In the genomic region with DNA sequence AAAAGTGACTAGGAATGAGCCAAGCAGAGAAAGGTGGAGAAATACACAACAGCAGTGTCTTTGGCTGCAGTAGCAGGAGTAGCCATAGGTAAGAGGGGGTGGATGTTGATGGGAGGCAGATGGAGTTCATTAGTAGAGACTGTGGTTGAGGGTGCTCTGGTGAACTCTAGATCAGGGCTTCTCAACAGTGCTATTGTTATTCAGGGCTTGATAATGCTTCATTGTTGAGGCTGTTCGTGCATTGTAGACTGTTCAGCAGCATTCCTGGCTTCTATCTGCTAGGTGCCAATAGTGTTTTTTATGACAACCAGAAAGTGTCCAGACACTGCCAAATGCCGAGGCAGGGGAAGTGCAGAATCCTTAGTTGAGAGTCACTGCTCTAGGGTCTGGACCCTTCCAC, we compare ENCODE assay signal across 8 cellular contexts. TPM values are rescaled to one million over a fixed set of nuclear protein-coding genes. Genes with fewer than 3 reads are reported as not detected.
A peak's percentile ranks its signal among the peaks of the same experiment; 100 is the strongest.
DNase-seq lines count a peak whose midpoint lies in the region; TF ChIP-seq lines count a peak whose summit lies in the region.

No MANE protein-coding gene starts in this region.

- TF ChIP-seq POLR2A in suprapubic skin (IDR thresholded peaks at IDR 0.05) = no peak

- 0% methylated on average over 1 of the region's 2 CpGs for WGBS in suprapubic skin

- H3K27ac ChIP-seq in suprapubic skin = peak overlapping the region; percentile 97

- no peaks in the 10 kb centered on the region for H3K9me3 Mint-ChIP-seq in activated CD4-positive, alpha-beta T cell treated with anti-CD3 and anti-CD28 coated beads, Interleukin-2, amount 10 ng/mL, durations not matched to agents 7 days and 5 days

- H3K4me3 Mint-ChIP-seq in activated CD4-positive, alpha-beta T cell treated with anti-CD3 and anti-CD28 coated beads, Interleukin-2, amount 10 ng/mL, durations not matched to agents 7 days and 5 days = peak overlapping the region; percentile 96

- H3K36me3 ChIP-seq in adipocyte (ENCODE audit: control insufficient read depth, insufficient read depth, low read length, severe bottlenecking) (no peaks in the 10 kb centered on the region), suprapubic skin (no peaks in the 10 kb centered on the region)

- H3K27me3 ChIP-seq in adipocyte (replicated peaks; ENCODE audit: control insufficient read depth, insufficient read depth, low read length) (no peaks in the 10 kb centered on the region), suprapubic skin (no peaks in the 10 kb centered on the region)

- no peak for DNase-seq in activated CD4-positive, alpha-beta T cell treated with anti-CD3 and anti-CD28 coated beads, Interleukin-2, amount 10 ng/mL, durations not matched to agents 7 days and 5 days
- DNase-seq in activated CD4-positive, alpha-beta T cell treated with anti-CD3 and anti-CD28 coated beads for 1 hour = no peak
- peak; percentile 39 for DNase-seq in adipocyte (ENCODE audit: low read depth)
- peak; percentile 10 for DNase-seq in kidney tubule cell (ENCODE audit: low spot score)
- DNase-seq in suprapubic skin (ENCODE audit: low spot score in 2 of 2) = no peak
- no peak for DNase-seq in NCI-H748 (lab: John Stamatoyannopoulos, UW; ENCODE audit: unreplicated experiment)
- DNase-seq in occipital lobe (lab: John Stamatoyannopoulos, UW) = no peak
- DNase-seq in NAMALWA (ENCODE audit: low spot score) = no peak

- CTCF ChIA-PET in activated CD4-positive, alpha-beta T cell treated with anti-CD3 and anti-CD28 coated beads, Interleukin-2, amount 10 ng/mL, durations not matched to agents 7 days and 5 days (lab: Charles Lee) = interaction anchor here (2.6 kb wide), 1 partner anchor 11 kb away, joined by 10 read pairs; no protein-coding TSS in a partner anchor

- H3K9me3 ChIP-seq in adipocyte (ENCODE audit: control insufficient read depth, low read length) (no peaks in the 10 kb centered on the region), suprapubic skin (no peaks in the 10 kb centered on the region)

- H3K9ac ChIP-seq in adipocyte (ENCODE audit: low read length) = peak overlapping the region; percentile 95

- POLR2A ChIA-PET in activated CD4-positive, alpha-beta T cell treated with anti-CD3 and anti-CD28 coated beads, Interleukin-2, amount 10 ng/mL, durations not matched to agents 7 days and 5 days (lab: Charles Lee) = no interaction called here

- H3K4me1 ChIP-seq in adipocyte (ENCODE audit: control insufficient read depth, insufficient read depth, low read length) (peaks cover 72% of the 10 kb centered on the region), suprapubic skin (peaks cover 83% of the 10 kb centered on the region)

- H3K4me3 ChIP-seq in adipocyte (ENCODE audit: low read length) = peak overlapping the region; percentile 95
- peak overlapping the region; percentile 95 for H3K4me3 ChIP-seq in suprapubic skin

- peak overlapping the region; percentile 31 for H3K27ac Mint-ChIP-seq in activated CD4-positive, alpha-beta T cell treated with anti-CD3 and anti-CD28 coated beads, Interleukin-2, amount 10 ng/mL, durations not matched to agents 7 days and 5 days

- no peak for TF ChIP-seq EP300 in suprapubic skin (IDR thresholded peaks at IDR 0.05)

- TF ChIP-seq CTCF in suprapubic skin (IDR thresholded peaks at IDR 0.05) = no peak

- peaks cover 57% of the 10 kb centered on the region for H3K36me3 Mint-ChIP-seq in activated CD4-positive, alpha-beta T cell treated with anti-CD3 and anti-CD28 coated beads, Interleukin-2, amount 10 ng/mL, durations not matched to agents 7 days and 5 days (ENCODE audit: low read depth)

- no peaks in the 10 kb centered on the region for H3K27me3 Mint-ChIP-seq in activated CD4-positive, alpha-beta T cell treated with anti-CD3 and anti-CD28 coated beads, Interleukin-2, amount 10 ng/mL, durations not matched to agents 7 days and 5 days

- H3K4me1 Mint-ChIP-seq in activated CD4-positive, alpha-beta T cell treated with anti-CD3 and anti-CD28 coated beads, Interleukin-2, amount 10 ng/mL, durations not matched to agents 7 days and 5 days = peaks cover 63% of the 10 kb centered on the region

RNA-seq across cellular contexts. Expression of a gene that starts 3.6 kb away (rescaled TPM):
- total RNA-seq in activated CD4-positive, alpha-beta T cell treated with anti-CD3 and anti-CD28 coated beads, Interleukin-2, amount 10 ng/mL, durations not matched to agents 7 days and 5 days = 100 to 1,000 TPM in 1 of 2 experiments, 10 to 100 TPM in 1; 98.2 to 102 TPM
- total RNA-seq in suprapubic skin (10 to 100 TPM; 67.1 to 92.7 (median 73.2) TPM), occipital lobe (79.7 TPM)

RNA-seq across cellular contexts. Expression of a gene that starts 38.2 kb away (rescaled TPM):
- total RNA-seq in activated CD4-positive, alpha-beta T cell treated with anti-CD3 and anti-CD28 coated beads, Interleukin-2, amount 10 ng/mL, durations not matched to agents 7 days and 5 days = 10 to 100 TPM; 24.7 to 24.9 TPM
- total RNA-seq in suprapubic skin = 10 to 100 TPM; 27.7 to 37.1 (median 32.8) TPM
- total RNA-seq in occipital lobe = 34.0 TPM

Comparison
In these comparisons a context has a peak if more than half of its experiments do, and no peak if none do; other contexts are left out.
1. DNase-seq: peak in adipocyte (single experiment) and kidney tubule cell (single experiment); none in activated CD4-positive, alpha-beta T cell treated with anti-CD3 and anti-CD28 coated beads, Interleukin-2, amount 10 ng/mL, durations not matched to agents 7 days and 5 days (single experiment), activated CD4-positive, alpha-beta T cell treated with anti-CD3 and anti-CD28 coated beads for 1 hour (single experiment), suprapubic skin (0 of 2), NCI-H748 (single experiment), occipital lobe (single experiment) and NAMALWA (single experiment).